10 cellular contexts compared by ENCODE assay signal in the genomic region with DNA sequence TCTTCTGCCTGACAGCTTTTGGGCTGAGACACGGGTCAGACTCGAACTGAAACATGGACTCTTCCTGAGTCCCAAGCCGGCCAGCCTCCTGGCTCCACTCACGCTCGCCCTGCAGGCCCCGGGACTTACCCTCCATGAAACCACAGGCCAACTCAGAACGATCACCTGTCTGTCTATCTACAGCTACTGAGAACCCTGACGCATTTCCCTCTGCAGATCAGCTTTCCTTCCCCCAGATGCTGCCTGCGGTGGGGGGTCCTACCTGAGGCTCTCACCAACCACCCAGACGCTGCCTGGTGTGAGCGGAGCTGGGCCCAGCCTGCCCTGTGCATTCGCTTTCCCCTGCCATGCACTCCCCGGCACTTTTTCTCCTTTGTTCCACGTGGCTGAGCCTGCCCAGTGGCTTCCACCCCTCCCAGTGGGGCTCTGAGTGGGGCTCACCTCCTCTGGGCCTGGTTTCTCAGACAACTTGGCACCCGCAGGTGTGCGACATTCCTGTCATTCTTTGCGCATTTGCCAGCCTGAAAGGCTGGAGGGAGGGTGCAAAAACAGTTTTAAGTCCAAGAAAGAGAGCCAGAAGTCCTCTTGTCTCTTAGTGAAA.
DNase-seq lines count a peak whose midpoint lies in the region; ATAC-seq and TF ChIP-seq lines count a peak whose summit lies in the region.
"Had no signal": no experiment of that assay in that cellular context is flagged by ENCODE, and none has a peak within 500 bp of the region (broad histone marks: within the 10 kb centered on the region; RNA-seq: fewer than 3 reads in every experiment).

No MANE protein-coding gene starts in this region.

- DNase-seq in Right ventricle myocardium inferior (ENCODE audit: missing footprints) (peak; percentile 21), cardiac septum (ENCODE audit: low spot score) (no peak), breast epithelium (ENCODE audit: low spot score in 2 of 2) (peak in 1 of 2 donors; percentile 90), left lobe of liver (ENCODE audit: low spot score) (no peak), type B pancreatic cell (ENCODE audit: extremely low spot score, unreplicated experiment) (no peak), NCI-H2227 (lab: John Stamatoyannopoulos, UW; ENCODE audit: unreplicated experiment) (no peak)
- no peak for DNase-seq in activated CD4-positive, alpha-beta T cell treated with anti-CD3 and anti-CD28 coated beads, Interleukin-2, amount 50 U/mL, for 1 hour
- DNase-seq: activated CD4-positive, alpha-beta memory T cell treated with anti-CD3 and anti-CD28 coated beads for 36 hours; NCI-H526 treated with DMSO at 0.1 percent for 48 hours had no signal

- no peaks in the 10 kb centered on the region for H3K36me3 Mint-ChIP-seq in type B pancreatic cell
- H3K36me3 Mint-ChIP-seq: activated CD4-positive, alpha-beta memory T cell treated with anti-CD3 and anti-CD28 coated beads for 36 hours had no signal

- intact Hi-C loops in Right ventricle myocardium inferior (cut with DNase I) (no loop called here), cardiac septum (cut with DNase I) (no loop called here), breast epithelium (cut with DNase I; ENCODE audit: low total_unique reads) (no loop called here)

- H3K4me1 ChIP-seq in breast epithelium: peaks cover 0 to 10% of the 10 kb centered on the region in 2 donors

- no peaks in the 10 kb centered on the region for H3K27me3 ChIP-seq in breast epithelium

- H3K27me3 Mint-ChIP-seq in type B pancreatic cell: peaks cover 4% of the 10 kb centered on the region
- H3K27me3 Mint-ChIP-seq: activated CD4-positive, alpha-beta memory T cell treated with anti-CD3 and anti-CD28 coated beads for 36 hours had no signal

- no peaks in the 10 kb centered on the region for H3K9me3 ChIP-seq in breast epithelium

- peak overlapping the region; percentile 26 to 88 for H3K27ac ChIP-seq in breast epithelium

- H3K4me3 Mint-ChIP-seq in type B pancreatic cell: peak overlapping the region; percentile 41
- H3K4me3 Mint-ChIP-seq: activated CD4-positive, alpha-beta memory T cell treated with anti-CD3 and anti-CD28 coated beads for 36 hours had no signal

- TF ChIP-seq CTCF in breast epithelium (IDR thresholded peaks at IDR 0.05) (no peak), type B pancreatic cell (conservative IDR thresholded peaks at IDR 0.05) (no peak)

- no peaks in the 10 kb centered on the region for H3K9me3 Mint-ChIP-seq in type B pancreatic cell
- H3K9me3 Mint-ChIP-seq: activated CD4-positive, alpha-beta memory T cell treated with anti-CD3 and anti-CD28 coated beads for 36 hours had no signal

- no peak for TF ChIP-seq POLR2A in breast epithelium (IDR thresholded peaks at IDR 0.05)

- peaks cover 18% of the 10 kb centered on the region for H3K4me1 Mint-ChIP-seq in type B pancreatic cell (ENCODE audit: unreplicated experiment)

- no peak for ATAC-seq in Right ventricle myocardium inferior
- peak; percentile 31 for ATAC-seq in left lobe of liver
- no peak for ATAC-seq in GM19452 (IDR thresholded peaks at IDR 0.05; ENCODE audit: unreplicated experiment)

- H3K27ac Mint-ChIP-seq in type B pancreatic cell: peak overlapping the region; percentile 85
- H3K27ac Mint-ChIP-seq: activated CD4-positive, alpha-beta memory T cell treated with anti-CD3 and anti-CD28 coated beads for 36 hours had no signal

- no peaks in the 10 kb centered on the region for H3K36me3 ChIP-seq in breast epithelium

- H3K4me3 ChIP-seq in breast epithelium: no peak overlapping the region
